ENCODE assay signal across 2 cellular contexts in the genomic region with DNA sequence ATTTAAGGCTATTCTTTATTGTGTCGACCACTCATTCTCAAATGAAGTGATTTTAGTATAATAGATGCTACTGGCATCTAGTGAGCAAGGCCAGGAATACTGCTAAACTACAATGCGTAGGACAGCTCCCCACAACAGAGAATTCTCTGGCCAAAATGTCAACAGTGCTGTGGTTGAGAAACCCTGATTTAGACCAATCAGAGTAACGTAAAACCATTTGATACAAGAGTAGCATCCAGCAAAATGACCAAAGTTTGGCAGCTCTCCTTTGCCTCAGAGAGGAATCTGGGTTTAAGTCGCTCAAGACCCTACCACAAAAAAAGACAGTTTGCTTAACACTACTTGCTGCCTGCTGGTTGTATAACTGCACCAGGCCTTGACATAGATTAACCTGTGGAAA.
TF ChIP-seq lines count a peak whose summit lies in the region.

No MANE protein-coding gene starts in this region.

TF ChIP-seq in GM23338, 12 proteins besides CTCF, POLR2A, EP300 and RAD21:
- TF ChIP-seq, protein P1, sequence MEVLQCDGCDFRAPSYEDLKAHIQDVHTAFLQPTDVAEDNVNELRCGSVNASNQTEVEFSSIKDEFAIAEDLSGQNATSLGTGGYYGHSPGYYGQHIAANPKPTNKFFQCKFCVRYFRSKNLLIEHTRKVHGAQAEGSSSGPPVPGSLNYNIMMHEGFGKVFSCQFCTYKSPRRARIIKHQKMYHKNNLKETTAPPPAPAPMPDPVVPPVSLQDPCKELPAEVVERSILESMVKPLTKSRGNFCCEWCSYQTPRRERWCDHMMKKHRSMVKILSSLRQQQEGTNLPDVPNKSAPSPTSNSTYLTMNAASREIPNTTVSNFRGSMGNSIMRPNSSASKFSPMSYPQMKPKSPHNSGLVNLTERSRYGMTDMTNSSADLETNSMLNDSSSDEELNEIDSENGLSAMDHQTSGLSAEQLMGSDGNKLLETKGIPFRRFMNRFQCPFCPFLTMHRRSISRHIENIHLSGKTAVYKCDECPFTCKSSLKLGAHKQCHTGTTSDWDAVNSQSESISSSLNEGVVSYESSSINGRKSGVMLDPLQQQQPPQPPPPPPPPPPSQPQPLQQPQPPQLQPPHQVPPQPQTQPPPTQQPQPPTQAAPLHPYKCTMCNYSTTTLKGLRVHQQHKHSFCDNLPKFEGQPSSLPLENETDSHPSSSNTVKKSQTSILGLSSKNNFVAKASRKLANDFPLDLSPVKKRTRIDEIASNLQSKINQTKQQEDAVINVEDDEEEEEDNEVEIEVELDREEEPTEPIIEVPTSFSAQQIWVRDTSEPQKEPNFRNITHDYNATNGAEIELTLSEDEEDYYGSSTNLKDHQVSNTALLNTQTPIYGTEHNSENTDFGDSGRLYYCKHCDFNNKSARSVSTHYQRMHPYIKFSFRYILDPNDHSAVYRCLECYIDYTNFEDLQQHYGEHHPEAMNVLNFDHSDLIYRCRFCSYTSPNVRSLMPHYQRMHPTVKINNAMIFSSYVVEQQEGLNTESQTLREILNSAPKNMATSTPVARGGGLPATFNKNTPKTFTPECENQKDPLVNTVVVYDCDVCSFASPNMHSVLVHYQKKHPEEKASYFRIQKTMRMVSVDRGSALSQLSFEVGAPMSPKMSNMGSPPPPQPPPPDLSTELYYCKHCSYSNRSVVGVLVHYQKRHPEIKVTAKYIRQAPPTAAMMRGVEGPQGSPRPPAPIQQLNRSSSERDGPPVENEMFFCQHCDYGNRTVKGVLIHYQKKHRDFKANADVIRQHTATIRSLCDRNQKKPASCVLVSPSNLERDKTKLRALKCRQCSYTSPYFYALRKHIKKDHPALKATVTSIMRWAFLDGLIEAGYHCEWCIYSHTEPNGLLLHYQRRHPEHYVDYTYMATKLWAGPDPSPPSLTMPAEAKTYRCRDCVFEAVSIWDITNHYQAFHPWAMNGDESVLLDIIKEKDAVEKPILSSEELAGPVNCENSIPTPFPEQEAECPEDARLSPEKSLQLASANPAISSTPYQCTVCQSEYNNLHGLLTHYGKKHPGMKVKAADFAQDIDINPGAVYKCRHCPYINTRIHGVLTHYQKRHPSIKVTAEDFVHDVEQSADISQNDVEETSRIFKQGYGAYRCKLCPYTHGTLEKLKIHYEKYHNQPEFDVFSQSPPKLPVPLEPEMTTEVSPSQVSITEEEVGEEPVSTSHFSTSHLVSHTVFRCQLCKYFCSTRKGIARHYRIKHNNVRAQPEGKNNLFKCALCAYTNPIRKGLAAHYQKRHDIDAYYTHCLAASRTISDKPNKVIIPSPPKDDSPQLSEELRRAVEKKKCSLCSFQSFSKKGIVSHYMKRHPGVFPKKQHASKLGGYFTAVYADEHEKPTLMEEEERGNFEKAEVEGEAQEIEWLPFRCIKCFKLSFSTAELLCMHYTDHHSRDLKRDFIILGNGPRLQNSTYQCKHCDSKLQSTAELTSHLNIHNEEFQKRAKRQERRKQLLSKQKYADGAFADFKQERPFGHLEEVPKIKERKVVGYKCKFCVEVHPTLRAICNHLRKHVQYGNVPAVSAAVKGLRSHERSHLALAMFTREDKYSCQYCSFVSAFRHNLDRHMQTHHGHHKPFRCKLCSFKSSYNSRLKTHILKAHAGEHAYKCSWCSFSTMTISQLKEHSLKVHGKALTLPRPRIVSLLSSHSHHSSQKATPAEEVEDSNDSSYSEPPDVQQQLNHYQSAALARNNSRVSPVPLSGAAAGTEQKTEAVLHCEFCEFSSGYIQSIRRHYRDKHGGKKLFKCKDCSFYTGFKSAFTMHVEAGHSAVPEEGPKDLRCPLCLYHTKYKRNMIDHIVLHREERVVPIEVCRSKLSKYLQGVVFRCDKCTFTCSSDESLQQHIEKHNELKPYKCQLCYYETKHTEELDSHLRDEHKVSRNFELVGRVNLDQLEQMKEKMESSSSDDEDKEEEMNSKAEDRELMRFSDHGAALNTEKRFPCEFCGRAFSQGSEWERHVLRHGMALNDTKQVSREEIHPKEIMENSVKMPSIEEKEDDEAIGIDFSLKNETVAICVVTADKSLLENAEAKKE (CRISPR knock-in tag; IDR thresholded peaks at IDR 0.05): no peak

TF ChIP-seq in H1, 55 proteins besides CTCF, POLR2A, EP300 and RAD21:
- TF ChIP-seq SRF (IDR thresholded peaks at IDR 0.05; ENCODE audit: low read depth, low read length) (no peak), RNF2 (IDR thresholded peaks at IDR 0.05; ENCODE audit: borderline replicate concordance, low read depth, low read length, missing control alignments, poor library complexity, severe bottlenecking) (no peak), ZNF274 (IDR thresholded peaks at IDR 0.05; ENCODE audit: borderline replicate concordance, extremely low read depth, low read length) (no peak), TCF12 (IDR thresholded peaks at IDR 0.05; ENCODE audit: low read depth, low read length) (no peak), CBX5 (IDR thresholded peaks at IDR 0.05; ENCODE audit: low read depth, low read length) (no peak), SIRT6 (IDR thresholded peaks at IDR 0.05; ENCODE audit: low read length) (no peak), TBP (IDR thresholded peaks at IDR 0.05; ENCODE audit: low read depth, low read length) (no peak), TAF1 (IDR thresholded peaks at IDR 0.05; ENCODE audit: low read depth, low read length) (no peak), RXRA (IDR thresholded peaks at IDR 0.05; ENCODE audit: insufficient read depth, low read depth, low read length) (no peak), SP4 (IDR thresholded peaks at IDR 0.05; ENCODE audit: low read length) (no peak), BCL11A (IDR thresholded peaks at IDR 0.05; ENCODE audit: low read depth in 2 of 2, low read length in 2 of 2) (no peak), MAFK (IDR thresholded peaks at IDR 0.05; ENCODE audit: low read depth, low read length) (no peak), SAP30 (IDR thresholded peaks at IDR 0.05; ENCODE audit: insufficient read depth, insufficient replicate concordance, low read length) (no peak), JUN (IDR thresholded peaks at IDR 0.05; ENCODE audit: low read depth, low read length) (no peak)
- TF ChIP-seq, protein P2, sequence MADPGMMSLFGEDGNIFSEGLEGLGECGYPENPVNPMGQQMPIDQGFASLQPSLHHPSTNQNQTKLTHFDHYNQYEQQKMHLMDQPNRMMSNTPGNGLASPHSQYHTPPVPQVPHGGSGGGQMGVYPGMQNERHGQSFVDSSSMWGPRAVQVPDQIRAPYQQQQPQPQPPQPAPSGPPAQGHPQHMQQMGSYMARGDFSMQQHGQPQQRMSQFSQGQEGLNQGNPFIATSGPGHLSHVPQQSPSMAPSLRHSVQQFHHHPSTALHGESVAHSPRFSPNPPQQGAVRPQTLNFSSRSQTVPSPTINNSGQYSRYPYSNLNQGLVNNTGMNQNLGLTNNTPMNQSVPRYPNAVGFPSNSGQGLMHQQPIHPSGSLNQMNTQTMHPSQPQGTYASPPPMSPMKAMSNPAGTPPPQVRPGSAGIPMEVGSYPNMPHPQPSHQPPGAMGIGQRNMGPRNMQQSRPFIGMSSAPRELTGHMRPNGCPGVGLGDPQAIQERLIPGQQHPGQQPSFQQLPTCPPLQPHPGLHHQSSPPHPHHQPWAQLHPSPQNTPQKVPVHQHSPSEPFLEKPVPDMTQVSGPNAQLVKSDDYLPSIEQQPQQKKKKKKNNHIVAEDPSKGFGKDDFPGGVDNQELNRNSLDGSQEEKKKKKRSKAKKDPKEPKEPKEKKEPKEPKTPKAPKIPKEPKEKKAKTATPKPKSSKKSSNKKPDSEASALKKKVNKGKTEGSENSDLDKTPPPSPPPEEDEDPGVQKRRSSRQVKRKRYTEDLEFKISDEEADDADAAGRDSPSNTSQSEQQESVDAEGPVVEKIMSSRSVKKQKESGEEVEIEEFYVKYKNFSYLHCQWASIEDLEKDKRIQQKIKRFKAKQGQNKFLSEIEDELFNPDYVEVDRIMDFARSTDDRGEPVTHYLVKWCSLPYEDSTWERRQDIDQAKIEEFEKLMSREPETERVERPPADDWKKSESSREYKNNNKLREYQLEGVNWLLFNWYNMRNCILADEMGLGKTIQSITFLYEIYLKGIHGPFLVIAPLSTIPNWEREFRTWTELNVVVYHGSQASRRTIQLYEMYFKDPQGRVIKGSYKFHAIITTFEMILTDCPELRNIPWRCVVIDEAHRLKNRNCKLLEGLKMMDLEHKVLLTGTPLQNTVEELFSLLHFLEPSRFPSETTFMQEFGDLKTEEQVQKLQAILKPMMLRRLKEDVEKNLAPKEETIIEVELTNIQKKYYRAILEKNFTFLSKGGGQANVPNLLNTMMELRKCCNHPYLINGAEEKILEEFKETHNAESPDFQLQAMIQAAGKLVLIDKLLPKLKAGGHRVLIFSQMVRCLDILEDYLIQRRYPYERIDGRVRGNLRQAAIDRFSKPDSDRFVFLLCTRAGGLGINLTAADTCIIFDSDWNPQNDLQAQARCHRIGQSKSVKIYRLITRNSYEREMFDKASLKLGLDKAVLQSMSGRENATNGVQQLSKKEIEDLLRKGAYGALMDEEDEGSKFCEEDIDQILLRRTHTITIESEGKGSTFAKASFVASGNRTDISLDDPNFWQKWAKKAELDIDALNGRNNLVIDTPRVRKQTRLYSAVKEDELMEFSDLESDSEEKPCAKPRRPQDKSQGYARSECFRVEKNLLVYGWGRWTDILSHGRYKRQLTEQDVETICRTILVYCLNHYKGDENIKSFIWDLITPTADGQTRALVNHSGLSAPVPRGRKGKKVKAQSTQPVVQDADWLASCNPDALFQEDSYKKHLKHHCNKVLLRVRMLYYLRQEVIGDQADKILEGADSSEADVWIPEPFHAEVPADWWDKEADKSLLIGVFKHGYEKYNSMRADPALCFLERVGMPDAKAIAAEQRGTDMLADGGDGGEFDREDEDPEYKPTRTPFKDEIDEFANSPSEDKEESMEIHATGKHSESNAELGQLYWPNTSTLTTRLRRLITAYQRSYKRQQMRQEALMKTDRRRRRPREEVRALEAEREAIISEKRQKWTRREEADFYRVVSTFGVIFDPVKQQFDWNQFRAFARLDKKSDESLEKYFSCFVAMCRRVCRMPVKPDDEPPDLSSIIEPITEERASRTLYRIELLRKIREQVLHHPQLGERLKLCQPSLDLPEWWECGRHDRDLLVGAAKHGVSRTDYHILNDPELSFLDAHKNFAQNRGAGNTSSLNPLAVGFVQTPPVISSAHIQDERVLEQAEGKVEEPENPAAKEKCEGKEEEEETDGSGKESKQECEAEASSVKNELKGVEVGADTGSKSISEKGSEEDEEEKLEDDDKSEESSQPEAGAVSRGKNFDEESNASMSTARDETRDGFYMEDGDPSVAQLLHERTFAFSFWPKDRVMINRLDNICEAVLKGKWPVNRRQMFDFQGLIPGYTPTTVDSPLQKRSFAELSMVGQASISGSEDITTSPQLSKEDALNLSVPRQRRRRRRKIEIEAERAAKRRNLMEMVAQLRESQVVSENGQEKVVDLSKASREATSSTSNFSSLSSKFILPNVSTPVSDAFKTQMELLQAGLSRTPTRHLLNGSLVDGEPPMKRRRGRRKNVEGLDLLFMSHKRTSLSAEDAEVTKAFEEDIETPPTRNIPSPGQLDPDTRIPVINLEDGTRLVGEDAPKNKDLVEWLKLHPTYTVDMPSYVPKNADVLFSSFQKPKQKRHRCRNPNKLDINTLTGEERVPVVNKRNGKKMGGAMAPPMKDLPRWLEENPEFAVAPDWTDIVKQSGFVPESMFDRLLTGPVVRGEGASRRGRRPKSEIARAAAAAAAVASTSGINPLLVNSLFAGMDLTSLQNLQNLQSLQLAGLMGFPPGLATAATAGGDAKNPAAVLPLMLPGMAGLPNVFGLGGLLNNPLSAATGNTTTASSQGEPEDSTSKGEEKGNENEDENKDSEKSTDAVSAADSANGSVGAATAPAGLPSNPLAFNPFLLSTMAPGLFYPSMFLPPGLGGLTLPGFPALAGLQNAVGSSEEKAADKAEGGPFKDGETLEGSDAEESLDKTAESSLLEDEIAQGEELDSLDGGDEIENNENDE (IDR thresholded peaks at IDR 0.05; ENCODE audit: insufficient replicate concordance, low read length): no peak
- TF ChIP-seq, protein P3, sequence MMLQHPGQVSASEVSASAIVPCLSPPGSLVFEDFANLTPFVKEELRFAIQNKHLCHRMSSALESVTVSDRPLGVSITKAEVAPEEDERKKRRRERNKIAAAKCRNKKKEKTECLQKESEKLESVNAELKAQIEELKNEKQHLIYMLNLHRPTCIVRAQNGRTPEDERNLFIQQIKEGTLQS (IDR thresholded peaks at IDR 0.05; ENCODE audit: insufficient read depth, low read depth, low read length): no peak
